ENCODE assay signal across 7 cellular contexts in genomic region chr18:12507007-12507406, GRCh38.
"Had no signal": no experiment of that assay in that cellular context is flagged by ENCODE, and none has a peak within 500 bp of the region (broad histone marks: within the 10 kb centered on the region; RNA-seq: fewer than 3 reads in every experiment).

No MANE protein-coding gene starts in this region.

- ATAC-seq: HepG2 had no signal

- H3K9ac ChIP-seq: KMS-11 had no signal

- FAIRE-seq: HepG2, HTR-8/SVneo had no signal

- H3K4me2 ChIP-seq: KMS-11 had no signal

- DNase-seq: IMR-90, KBM-7, KG1 had no signal

- H3K27ac ChIP-seq: HL-60, KMS-11 had no signal
